In genomic region chr2:46563110-46563731, GRCh38 we compare ENCODE assay signal across 1 cellular context.
TF ChIP-seq lines count a peak whose summit lies in the region.

No MANE protein-coding gene starts in this region.

TF ChIP-seq in WTC11, 78 proteins besides CTCF, POLR2A, EP300 and RAD21 (continued from another document):
- TF ChIP-seq ZNF512 (CRISPR knock-in tag; IDR thresholded peaks at IDR 0.05; ENCODE audit: borderline replicate concordance) (no peak), PREB (CRISPR knock-in tag; IDR thresholded peaks at IDR 0.05; ENCODE audit: borderline replicate concordance) (no peak), ZNF396 (CRISPR knock-in tag; IDR thresholded peaks at IDR 0.05; ENCODE audit: borderline replicate concordance) (no peak), ZNF121 (CRISPR knock-in tag; IDR thresholded peaks at IDR 0.05) (no peak)
- TF ChIP-seq, protein P1, sequence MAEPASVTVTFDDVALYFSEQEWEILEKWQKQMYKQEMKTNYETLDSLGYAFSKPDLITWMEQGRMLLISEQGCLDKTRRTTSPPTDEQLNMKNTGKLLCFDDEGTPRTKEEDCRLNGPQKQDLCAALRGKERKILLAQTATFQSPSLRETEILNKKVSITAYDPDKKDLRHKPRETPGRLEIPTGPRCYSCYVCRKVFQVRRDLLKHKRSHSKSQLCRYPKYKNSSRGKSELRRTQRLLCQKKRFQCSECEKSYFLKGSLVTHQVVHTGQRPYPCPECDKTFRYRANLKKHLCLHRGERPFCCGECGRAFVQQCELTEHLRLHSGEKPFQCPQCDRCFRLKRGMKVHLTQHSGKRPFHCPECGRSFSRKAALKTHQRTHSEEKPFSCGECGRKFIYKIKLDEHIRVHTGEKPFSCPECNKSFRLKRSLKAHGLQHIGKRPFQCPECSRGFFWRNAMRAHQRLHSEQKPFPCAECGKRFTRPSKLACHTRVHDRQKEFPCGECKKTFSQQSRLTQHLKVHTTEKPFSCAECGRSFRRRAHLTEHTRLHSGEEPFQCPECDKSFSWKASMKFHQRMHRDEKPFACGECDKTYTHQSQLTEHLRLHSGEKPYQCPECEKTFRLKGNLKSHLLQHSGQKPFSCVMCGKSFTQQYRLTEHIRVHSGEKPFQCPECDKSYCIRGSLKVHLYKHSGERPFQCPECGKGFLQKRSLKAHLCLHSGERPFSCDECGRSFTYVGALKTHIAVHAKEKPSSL (CRISPR knock-in tag; conservative IDR thresholded peaks at IDR 0.05) = no peak
TF ChIP-seq in WTC11: peak in this region for 0.
